Comparison of ENCODE assay signal across 31 cellular contexts in genomic region chr15:100985401-100985800, GRCh38.
"Had no signal": no experiment of that assay in that cellular context is flagged by ENCODE, and none has a peak within 500 bp of the region (broad histone marks: within the 10 kb centered on the region; RNA-seq: fewer than 3 reads in every experiment).

No MANE protein-coding gene starts in this region.

- H3K9me3 ChIP-seq: adrenal gland, body of pancreas, left lung, lower lobe of right lung, mucosa of descending colon, ovary, right lobe of liver, testis had no signal

- H3K9me3 Mint-ChIP-seq: T-helper 2 cell treated with Interferon-gamma antibody and Interleukin-4, amounts not matched to agents 5 μg/mL and 100 μg/mL, for 36 hours had no signal

- H3K4me3 Mint-ChIP-seq: activated CD4-positive, alpha-beta T cell treated with anti-CD3 and anti-CD28 coated beads for 36 hours; activated naive CD8-positive, alpha-beta T cell treated with anti-CD3 and anti-CD28 coated beads for 36 hours; effector memory CD8-positive, alpha-beta T cell; nephron; T-helper 2 cell treated with Interferon-gamma antibody and Interleukin-4, amounts not matched to agents 5 μg/mL and 100 μg/mL, for 36 hours had no signal

- H3K4me1 ChIP-seq: adrenal gland, heart right ventricle, left lung, lower lobe of right lung, testis had no signal

- H3K36me3 ChIP-seq: adrenal gland, ovary, right lobe of liver had no signal

- H3K27ac ChIP-seq: adrenal gland, coronary artery, dorsolateral prefrontal cortex, left lung, lower lobe of right lung, ovary, right lobe of liver, testis had no signal

- H3K4me3 ChIP-seq: adrenal gland, body of pancreas, coronary artery, dorsolateral prefrontal cortex, heart right ventricle, left lung, lower lobe of right lung, mucosa of descending colon, ovary, right lobe of liver, testis had no signal

- H3K27me3 ChIP-seq: adrenal gland, body of pancreas, heart right ventricle, left lung, ovary, right lobe of liver, testis had no signal

- H3K36me3 Mint-ChIP-seq: activated naive CD8-positive, alpha-beta T cell treated with anti-CD3 and anti-CD28 coated beads for 36 hours had no signal

- FAIRE-seq: endothelial cell of umbilical vein, urothelium cell line had no signal

- DNase-seq: activated CD4-positive, alpha-beta T cell treated with anti-CD3 and anti-CD28 coated beads for 36 hours; activated CD4-positive, CD25-positive, alpha-beta regulatory T cell; activated effector memory CD4-positive, alpha-beta T cell treated with Interleukin-2 at 50 U/mL for 16 hours; activated naive CD4-positive, alpha-beta T cell treated with Interleukin-2 at 50 U/mL for 16 hours; activated naive CD8-positive, alpha-beta T cell treated with anti-CD3 and anti-CD28 coated beads for 36 hours; activated T-cell treated with anti-CD3 and anti-CD28 coated beads for 4 hours; adrenal gland; aorta; body of pancreas; dorsolateral prefrontal cortex; effector memory CD8-positive, alpha-beta T cell; foreskin fibroblast; heart right ventricle; kidney glomerular epithelial cell; left lung; lower lobe of right lung; mesendoderm; mucosa of descending colon; ovary; right lobe of liver; stimulated activated CD4-positive, alpha-beta T cell treated with anti-CD3 and anti-CD28 coated beads, Interleukin-2, amount 100 ng/mL, for 48 hours; stimulated activated naive CD8-positive, alpha-beta T cell treated with anti-CD3 and anti-CD28 coated beads, Interleukin-15, Interleukin-2, amounts not matched to agents 100 U/mL and 50 U/mL, for 24 hours; T-helper 1 cell; testis; trophoblast cell had no signal

- H3K4me1 Mint-ChIP-seq: activated CD4-positive, alpha-beta T cell treated with anti-CD3 and anti-CD28 coated beads for 36 hours; activated naive CD8-positive, alpha-beta T cell treated with anti-CD3 and anti-CD28 coated beads for 36 hours had no signal

- H3K27ac Mint-ChIP-seq: activated CD4-positive, alpha-beta T cell treated with anti-CD3 and anti-CD28 coated beads for 36 hours; activated naive CD8-positive, alpha-beta T cell treated with anti-CD3 and anti-CD28 coated beads for 36 hours; effector memory CD8-positive, alpha-beta T cell; T-helper 2 cell treated with Interferon-gamma antibody and Interleukin-4, amounts not matched to agents 5 μg/mL and 100 μg/mL, for 36 hours had no signal

- ATAC-seq: activated CD4-positive, alpha-beta T cell treated with anti-CD3 and anti-CD28 coated beads for 36 hours; body of pancreas; effector memory CD8-positive, alpha-beta T cell; esophagus mucosa; heart right ventricle; lower lobe of right lung; right lobe of liver; stimulated activated naive CD8-positive, alpha-beta T cell treated with anti-CD3 and anti-CD28 coated beads, Interleukin-15, Interleukin-2, amounts not matched to agents 100 U/mL and 50 U/mL, for 24 hours had no signal
